ENCODE assay signal across 8 cellular contexts in genomic region chr17:7930841-7931631, GRCh38. TPM values are rescaled to one million over a fixed set of nuclear protein-coding genes. Genes with fewer than 3 reads are reported as not detected.
A peak's percentile ranks its signal among the peaks of the same experiment; 100 is the strongest.
DNase-seq lines count a peak whose midpoint lies in the region; ATAC-seq and TF ChIP-seq lines count a peak whose summit lies in the region.

No MANE protein-coding gene starts in this region.

- ATAC-seq in WTC11 (no peak), HG03520 (IDR thresholded peaks at IDR 0.05; ENCODE audit: unreplicated experiment) (no peak)

- peak overlapping the region; percentile 38 for H2AFZ ChIP-seq in hepatocyte
- peak overlapping the region; percentile 73 for H2AFZ ChIP-seq in smooth muscle cell (ENCODE audit: low read depth)

- H3K4me3 ChIP-seq in hepatocyte, result peak overlapping the region; percentile 52
- H3K4me3 ChIP-seq in smooth muscle cell, result peak overlapping the region; percentile 94

- peaks cover 7% of the 10 kb centered on the region for H3K36me3 Mint-ChIP-seq in WTC11

- H4K20me1 ChIP-seq in hepatocyte (ENCODE audit: insufficient read depth, poor library complexity, severe bottlenecking), result no peaks in the 10 kb centered on the region
- peaks cover 17% of the 10 kb centered on the region for H4K20me1 ChIP-seq in smooth muscle cell (ENCODE audit: low read depth)

- POLR2A ChIA-PET in WTC11 (lab: Charles Lee), result interaction anchor here (0.7 to 1.0 kb wide), 2 partner anchors 16 to 90 kb away, joined by 3 to 6 read pairs; no protein-coding TSS in a partner anchor

- peaks cover 32% of the 10 kb centered on the region for H3K4me1 Mint-ChIP-seq in WTC11

- H3K9me3 Mint-ChIP-seq in WTC11, result no peaks in the 10 kb centered on the region

- CTCF ChIA-PET in WTC11 (lab: Charles Lee), result interaction anchor here (0.6 to 4.8 kb wide), 13 partner anchors 16 to 191 kb away, joined by 3 to 82 read pairs (median 6); no protein-coding TSS in a partner anchor

- peak; percentile 41 for DNase-seq in DMS 273 (lab: John Stamatoyannopoulos, UW; ENCODE audit: unreplicated experiment)
- no peak for DNase-seq in DMS 273 treated with DMSO at 0.1 percent for 48 hours (lab: John Stamatoyannopoulos, UW)
- DNase-seq in WTC11 (ENCODE audit: low spot score), result no peak
- no peak for DNase-seq in hepatocyte (ENCODE audit: low spot score)
- no peak for DNase-seq in smooth muscle cell (lab: John Stamatoyannopoulos, UW; ENCODE audit: unreplicated experiment)
- DNase-seq in 8988T, result no peak
- DNase-seq in NCI-H1092 treated with DMSO at 0.1 percent for 48 hours (lab: John Stamatoyannopoulos, UW), result no peak

- TF ChIP-seq CTCF in WTC11 (IDR thresholded peaks at IDR 0.05) (no peak), hepatocyte (IDR thresholded peaks at IDR 0.05; ENCODE audit: poor library complexity) (no peak), smooth muscle cell (IDR thresholded peaks at IDR 0.05; ENCODE audit: borderline replicate concordance, insufficient read depth, poor library complexity, severe bottlenecking) (no peak)

- peaks cover 39% of the 10 kb centered on the region for H3K79me2 ChIP-seq in hepatocyte
- H3K79me2 ChIP-seq in smooth muscle cell (ENCODE audit: low read depth), result peaks cover 20% of the 10 kb centered on the region

- no peaks in the 10 kb centered on the region for H3K9me2 ChIP-seq in hepatocyte (replicated peaks; ENCODE audit: insufficient read depth)

- no peaks in the 10 kb centered on the region for H3F3A ChIP-seq in smooth muscle cell (ENCODE audit: low read depth)

- WGBS in hepatocyte (ENCODE audit: low lambda C conversion rate, missing lambda C conversion rate), result 40% methylated on average over 20 of the region's 20 CpGs
- 43% methylated on average over 20 of the region's 20 CpGs for WGBS in smooth muscle cell (ENCODE audit: low lambda C conversion rate)

- H3K9ac ChIP-seq in smooth muscle cell (ENCODE audit: low read depth), result peak overlapping the region; percentile 70

- H3K4me1 ChIP-seq in hepatocyte (ENCODE audit: insufficient read depth), result peaks cover 26% of the 10 kb centered on the region
- H3K4me1 ChIP-seq in smooth muscle cell (ENCODE audit: low read depth), result peaks cover 21% of the 10 kb centered on the region

- H3K27me3 Mint-ChIP-seq in WTC11 (ENCODE audit: low read depth), result peaks cover 46% of the 10 kb centered on the region

- no peaks in the 10 kb centered on the region for H3K27me3 ChIP-seq in hepatocyte
- H3K27me3 ChIP-seq in smooth muscle cell (ENCODE audit: low read depth), result no peaks in the 10 kb centered on the region

- no peaks in the 10 kb centered on the region for H3K36me3 ChIP-seq in hepatocyte (replicated peaks; ENCODE audit: insufficient read depth, low read depth)
- no peaks in the 10 kb centered on the region for H3K36me3 ChIP-seq in smooth muscle cell (ENCODE audit: low read depth)

- no peak overlapping the region for H3K27ac Mint-ChIP-seq in WTC11

- H3K9me3 ChIP-seq in hepatocyte (ENCODE audit: low read depth) (no peaks in the 10 kb centered on the region), smooth muscle cell (replicated peaks; ENCODE audit: low read depth) (no peaks in the 10 kb centered on the region)

- H3K27ac ChIP-seq in hepatocyte (peak overlapping the region; percentile 26), smooth muscle cell (ENCODE audit: low read depth) (peak overlapping the region; percentile 85)

- H3K4me2 ChIP-seq in hepatocyte, result peak overlapping the region; percentile 92
- peak overlapping the region; percentile 98 for H3K4me2 ChIP-seq in smooth muscle cell

- peak overlapping the region; percentile 100 for H3K4me3 Mint-ChIP-seq in WTC11

TF ChIP-seq in WTC11, 78 proteins besides CTCF, POLR2A, EP300 and RAD21:
- TF ChIP-seq MYBL2 (CRISPR knock-in tag; IDR thresholded peaks at IDR 0.05) (0 out of 2 replicates have a peak, but pooled peaks have one; percentile 2), PRRX2 (CRISPR knock-in tag; IDR thresholded peaks at IDR 0.05) (no peak)

RNA-seq across cellular contexts. Expression of gene TRAPPC1, which starts 0.7 kb away (rescaled TPM):
- total RNA-seq in WTC11 (2021) (99.7 to 135 TPM (median 125 TPM) in 3 replicates), hepatocyte (20.7 and 29.5 TPM in 2 replicates), smooth muscle cell (53.6 and 56.2 TPM in 2 replicates)
- polyA plus RNA-seq in hepatocyte (272 and 299 TPM in 2 replicates), smooth muscle cell (364 and 392 TPM in 2 replicates)

RNA-seq across cellular contexts. Expression of gene CNTROB, which starts 1.0 kb away (rescaled TPM):
- total RNA-seq in WTC11 (2021) (37.0 to 39.7 TPM (median 38.5 TPM) in 3 replicates), hepatocyte (19.4 and 21.1 TPM in 2 replicates), smooth muscle cell (11.1 and 23.5 TPM in 2 replicates)
- polyA plus RNA-seq in hepatocyte (30.6 and 37.5 TPM in 2 replicates), smooth muscle cell (20.6 and 26.3 TPM in 2 replicates)

RNA-seq across cellular contexts. Expression of gene KCNAB3, which starts 1.4 kb away (rescaled TPM):
- 3.2 to 6.7 TPM (median 6.5 TPM) in 3 replicates for total RNA-seq in WTC11 (2021)
- 1.4 and 1.8 TPM in 2 replicates for total RNA-seq in hepatocyte
- polyA plus RNA-seq in hepatocyte, result 1.8 and 3.8 TPM in 2 replicates
- total RNA-seq in smooth muscle cell, result 4.6 and 8.7 TPM in 2 replicates
- polyA plus RNA-seq in smooth muscle cell, result 4.4 and 5.3 TPM in 2 replicates

RNA-seq across cellular contexts. Expression of gene RNF227, which starts 14.9 kb away (rescaled TPM):
- total RNA-seq in WTC11 (2021) (0.83 to 1.8 TPM (median 0.94 TPM) in 3 replicates), hepatocyte (2.9 and 3.5 TPM in 2 replicates), smooth muscle cell (3.4 and 5.4 TPM in 2 replicates)
- polyA plus RNA-seq in hepatocyte (2.5 and 4.8 TPM in 2 replicates), smooth muscle cell (3.5 and 5.1 TPM in 2 replicates)

RNA-seq across cellular contexts. Expression of gene CHD3, which starts 42.4 kb away (rescaled TPM):
- total RNA-seq in WTC11 (2021), result 38.9 to 42.0 TPM (median 39.5 TPM) in 3 replicates
- 65.6 and 75.3 TPM in 2 replicates for total RNA-seq in hepatocyte
- polyA plus RNA-seq in hepatocyte, result 41.2 and 49.4 TPM in 2 replicates
- 28.5 and 34.9 TPM in 2 replicates for total RNA-seq in smooth muscle cell
- 16.3 and 23.5 TPM in 2 replicates for polyA plus RNA-seq in smooth muscle cell
